Comparison of ENCODE assay signal across 11 cellular contexts in the genomic region with DNA sequence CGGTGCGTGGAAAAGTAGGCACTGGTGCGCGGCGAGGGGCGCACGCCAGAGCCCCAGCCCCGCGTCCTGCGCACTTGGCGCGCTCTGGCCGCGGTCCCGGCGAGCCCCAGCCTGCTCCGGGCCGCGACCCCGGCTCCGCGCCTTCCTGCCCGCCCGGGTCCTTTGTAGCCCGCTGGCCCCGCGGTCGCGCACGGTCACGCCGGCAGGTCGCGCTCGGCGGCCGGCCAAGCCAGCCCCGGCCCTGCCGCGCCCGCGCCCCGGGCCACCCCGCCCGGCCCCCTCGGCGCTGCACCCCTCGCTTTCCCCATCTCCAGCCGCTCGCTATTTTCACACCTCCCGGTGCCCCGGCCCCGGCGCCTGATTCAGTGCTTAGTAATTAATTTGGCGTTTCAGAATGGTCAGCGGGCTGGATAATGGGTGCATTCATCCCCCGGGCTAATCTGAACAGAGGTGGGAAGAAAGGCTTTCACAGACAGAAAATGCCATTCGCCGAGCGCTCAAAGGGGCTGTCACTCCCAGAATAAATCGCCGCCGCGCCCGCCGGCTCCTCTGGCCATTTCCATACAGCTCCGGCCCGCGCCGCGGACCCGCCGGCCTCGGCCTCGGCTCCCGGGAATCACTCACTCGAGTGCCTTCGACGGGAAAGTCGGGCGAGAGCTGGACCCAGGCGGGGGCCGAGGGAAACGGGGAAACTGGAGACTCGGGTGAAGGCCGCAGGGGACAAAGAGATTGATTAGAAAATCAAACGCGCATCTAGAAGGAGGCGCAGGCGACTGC. TPM values are rescaled to one million over a fixed set of nuclear protein-coding genes. Genes with fewer than 3 reads are reported as not detected.
DNase-seq lines count a peak whose midpoint lies in the region; ATAC-seq and TF ChIP-seq lines count a peak whose summit lies in the region.
"Had no signal": no experiment of that assay in that cellular context is flagged by ENCODE, and none has a peak within 500 bp of the region (broad histone marks: within the 10 kb centered on the region; RNA-seq: fewer than 3 reads in every experiment).

No MANE protein-coding gene starts in this region.

- H3K27ac ChIP-seq in iPS DF 6.9 (ENCODE audit: low read length) = no peak overlapping the region
- H3K27ac ChIP-seq in rectal smooth muscle tissue (ENCODE audit: low read depth, low read length) = no peak overlapping the region
- no peak overlapping the region for H3K27ac ChIP-seq in Karpas-422 (ENCODE audit: low read length)

- DNase-seq in activated CD8-positive, alpha-beta T cell treated with anti-CD3 and anti-CD28 coated beads for 36 hours = no peak
- DNase-seq in iPS DF 6.9 (ENCODE audit: low read depth, low spot score) = no peak
- no peak for DNase-seq in activated naive CD4-positive, alpha-beta T cell treated with anti-CD3 and anti-CD28 coated beads, Interleukin-2, amount 50 U/mL, for 16 hours
- DNase-seq in Karpas-422 = no peak
- no peak for DNase-seq in LoVo (ENCODE audit: low spot score)
- DNase-seq: activated CD4-positive, alpha-beta T cell treated with anti-CD3 and anti-CD28 coated beads for 1 hour; NCI-H1417 had no signal

- intact Hi-C loops in activated CD8-positive, alpha-beta T cell treated with anti-CD3 and anti-CD28 coated beads for 36 hours (cut with micrococcal nuclease) = no loop called here

- no peak overlapping the region for H3K27ac Mint-ChIP-seq in activated CD8-positive, alpha-beta T cell treated with anti-CD3 and anti-CD28 coated beads for 36 hours

- WGBS in iPS DF 6.9 (ENCODE audit: insufficient coverage, insufficient read length) = no CpG with 5 or more reads among the region's 90 CpGs

- H3K79me2 ChIP-seq in Karpas-422 (ENCODE audit: low read length) = no peaks in the 10 kb centered on the region

- CTCF ChIA-PET in activated CD8-positive, alpha-beta T cell treated with anti-CD3 and anti-CD28 coated beads for 36 hours (lab: Charles Lee) = interaction anchor here (0.7 to 2.5 kb wide), 11 partner anchors 8 to 288 kb away, joined by 3 to 7 read pairs (median 5); a partner anchor contains a TSS

- peaks cover 3% of the 10 kb centered on the region; the same call in 1 of the 2 replicates for H3K4me1 ChIP-seq in ES-I3 (ENCODE audit: insufficient read depth, low read length)
- no peaks in the 10 kb centered on the region for H3K4me1 ChIP-seq in iPS DF 6.9 (ENCODE audit: control insufficient read depth, insufficient read depth, low read length)
- H3K4me1 ChIP-seq in rectal smooth muscle tissue (ENCODE audit: control insufficient read depth, insufficient read depth, low read length) = peaks cover 14% of the 10 kb centered on the region
- no peaks in the 10 kb centered on the region for H3K4me1 ChIP-seq in Karpas-422 (ENCODE audit: low read length)

- H4K20me1 ChIP-seq in Karpas-422 (ENCODE audit: insufficient read depth, low read depth, low read length) = no peaks in the 10 kb centered on the region

- H3K36me3 Mint-ChIP-seq in activated CD8-positive, alpha-beta T cell treated with anti-CD3 and anti-CD28 coated beads for 36 hours (ENCODE audit: low read depth) = no peaks in the 10 kb centered on the region

- ATAC-seq in activated CD8-positive, alpha-beta T cell treated with anti-CD3 and anti-CD28 coated beads for 36 hours = no peak
- ATAC-seq in HG03280 (IDR thresholded peaks at IDR 0.05; ENCODE audit: unreplicated experiment) = no peak

- POLR2A ChIA-PET in activated CD8-positive, alpha-beta T cell treated with anti-CD3 and anti-CD28 coated beads for 36 hours (lab: Charles Lee) = interaction anchor here (0.8 kb wide), 1 partner anchor 367 kb away, joined by 3 read pairs; no protein-coding TSS in a partner anchor

- peaks cover 9% of the 10 kb centered on the region for H3K4me1 Mint-ChIP-seq in activated CD8-positive, alpha-beta T cell treated with anti-CD3 and anti-CD28 coated beads for 36 hours (ENCODE audit: low read depth)

- H3K36me3 ChIP-seq in ES-I3 (ENCODE audit: insufficient read depth, low read length) (no peaks in the 10 kb centered on the region), iPS DF 6.9 (ENCODE audit: control insufficient read depth, insufficient read depth, low read length) (no peaks in the 10 kb centered on the region; the same call in 1 of the 2 replicates), rectal smooth muscle tissue (ENCODE audit: control insufficient read depth, insufficient read depth, low read length) (no peaks in the 10 kb centered on the region), Karpas-422 (ENCODE audit: insufficient read depth, low read length) (no peaks in the 10 kb centered on the region)

- peak overlapping the region; percentile 43 for H3K4me3 Mint-ChIP-seq in activated CD8-positive, alpha-beta T cell treated with anti-CD3 and anti-CD28 coated beads for 36 hours

- no peak overlapping the region for H3K4me2 ChIP-seq in Karpas-422 (ENCODE audit: low read depth, low read length, poor library complexity, severe bottlenecking)

- H3K27me3 Mint-ChIP-seq in activated CD8-positive, alpha-beta T cell treated with anti-CD3 and anti-CD28 coated beads for 36 hours = peaks cover 54% of the 10 kb centered on the region

- H3K9ac ChIP-seq in ES-I3 (ENCODE audit: low read depth, low read length) = peak overlapping the region; percentile 50; the same call in 1 of the 2 replicates
- H3K9ac ChIP-seq in rectal smooth muscle tissue (ENCODE audit: low read length) = no peak overlapping the region
- no peak overlapping the region for H3K9ac ChIP-seq in Karpas-422 (ENCODE audit: low read length)

- peaks cover 47% of the 10 kb centered on the region for H3K27me3 ChIP-seq in iPS DF 6.9 (ENCODE audit: control insufficient read depth, insufficient read depth, low read length)
- peaks cover 13% of the 10 kb centered on the region for H3K27me3 ChIP-seq in rectal smooth muscle tissue (ENCODE audit: control insufficient read depth, insufficient read depth, low read length)
- H3K27me3 ChIP-seq in Karpas-422 (ENCODE audit: low read length) = no peaks in the 10 kb centered on the region

- no peak overlapping the region for H2AFZ ChIP-seq in Karpas-422 (ENCODE audit: low read length)

- H3K9me3 ChIP-seq in ES-I3 (ENCODE audit: control insufficient read depth, insufficient read depth, low read length) (peaks cover 8% of the 10 kb centered on the region), iPS DF 6.9 (ENCODE audit: control insufficient read depth, insufficient read depth, low read length) (no peaks in the 10 kb centered on the region), Karpas-422 (ENCODE audit: low read length) (no peaks in the 10 kb centered on the region)

- TF ChIP-seq CTCF in activated CD8-positive, alpha-beta T cell treated with anti-CD3 and anti-CD28 coated beads for 36 hours (IDR thresholded peaks at IDR 0.05) = no peak

- H3K4me3 ChIP-seq in iPS DF 6.9 (ENCODE audit: low read length) (peak overlapping the region; percentile 29; the same call in 1 of the 2 replicates), rectal smooth muscle tissue (ENCODE audit: low read length) (peak overlapping the region; percentile 55), Karpas-422 (ENCODE audit: low read length) (no peak overlapping the region)

- H3K9me3 Mint-ChIP-seq in activated CD8-positive, alpha-beta T cell treated with anti-CD3 and anti-CD28 coated beads for 36 hours = no peaks in the 10 kb centered on the region

- H3K9me2 ChIP-seq in Karpas-422 (replicated peaks; ENCODE audit: insufficient read depth, low read length) = no peaks in the 10 kb centered on the region

RNA-seq across cellular contexts. Expression of a gene that starts 17.8 kb away (rescaled TPM):
- total RNA-seq in activated CD8-positive, alpha-beta T cell treated with anti-CD3 and anti-CD28 coated beads for 36 hours = 1 to 10 TPM; 1.2 to 1.3 TPM
- total RNA-seq in Karpas-422 (2014; rRNA removed; shearing (Covaris generic); ENCODE audit: low replicate concordance) = not detected in 2 replicates

RNA-seq across cellular contexts. Expression of a gene that starts 38.0 kb away (rescaled TPM):
- 10 to 100 TPM; 46.7 to 50.4 TPM for total RNA-seq in activated CD8-positive, alpha-beta T cell treated with anti-CD3 and anti-CD28 coated beads for 36 hours
- total RNA-seq in Karpas-422 (2014; rRNA removed; shearing (Covaris generic); ENCODE audit: low replicate concordance) = not detected in 2 replicates
- total RNA-seq: endothelial cell of umbilical vein had no signal

Comparison
In these comparisons a context has a peak if more than half of its experiments do, and no peak if none do; other contexts are left out.
1. RNA of a gene that starts 38.0 kb away (total RNA-seq): 46.7 to 50.4 TPM in activated CD8-positive, alpha-beta T cell treated with anti-CD3 and anti-CD28 coated beads for 36 hours; not detected in Karpas-422; every median in the first group is over 10 times any median in the second.